In genomic region chr6:71502961-71503360, GRCh38 we compare ENCODE assay signal across 24 cellular contexts.
"Had no signal": no experiment of that assay in that cellular context is flagged by ENCODE, and none has a peak within 500 bp of the region (broad histone marks: within the 10 kb centered on the region; RNA-seq: fewer than 3 reads in every experiment).

No MANE protein-coding gene starts in this region.

- FAIRE-seq: colon, kidney had no signal

- H3K4me1 ChIP-seq: right atrium auricular region, sigmoid colon, testis, tibial nerve, upper lobe of right lung had no signal

- H3K4me3 Mint-ChIP-seq: dendritic cell treated with granulocyte-macrophage colony-stimulating factor and Interleukin-4, amounts not matched to agents 40 ng/mL and 50 ng/mL, for 4 days; effector memory CD8-positive, alpha-beta T cell; natural killer cell treated with Interleukin-12 subunit alpha and Interleukin-12 subunit beta and Interleukin-15 and Interleukin-18, amount 100 ng/mL, for 72 hours; stimulated activated naive B cell treated with anti-CD40 and anti-IgM and Interleukin-4, amounts not matched to agents 10 μg/mL and 1 μg/mL and 100 μg/mL, for 72 hours; stimulated activated naive CD8-positive, alpha-beta T cell treated with anti-CD3 and anti-CD28 coated beads, Interleukin-15, amount 100 ng/mL, for 72 hours had no signal

- H3K27me3 Mint-ChIP-seq: dendritic cell treated with granulocyte-macrophage colony-stimulating factor and Interleukin-4, amounts not matched to agents 40 ng/mL and 50 ng/mL, for 4 days; effector memory CD8-positive, alpha-beta T cell; natural killer cell treated with Interleukin-12 subunit alpha and Interleukin-12 subunit beta and Interleukin-15 and Interleukin-18, amount 100 ng/mL, for 72 hours; stimulated activated naive B cell treated with anti-CD40 and anti-IgM and Interleukin-4, amounts not matched to agents 10 μg/mL and 1 μg/mL and 100 μg/mL, for 72 hours; stimulated activated naive CD8-positive, alpha-beta T cell treated with anti-CD3 and anti-CD28 coated beads, Interleukin-15, amount 100 ng/mL, for 72 hours had no signal

- H3K4me1 Mint-ChIP-seq: stimulated activated naive B cell treated with anti-CD40 and anti-IgM and Interleukin-4, amounts not matched to agents 10 μg/mL and 1 μg/mL and 100 μg/mL, for 72 hours; stimulated activated naive CD8-positive, alpha-beta T cell treated with anti-CD3 and anti-CD28 coated beads, Interleukin-15, amount 100 ng/mL, for 72 hours had no signal

- H3K9me3 ChIP-seq: esophagus muscularis mucosa, right atrium auricular region, sigmoid colon, testis, tibial nerve, upper lobe of right lung had no signal

- H3K36me3 Mint-ChIP-seq: natural killer cell treated with Interleukin-12 subunit alpha and Interleukin-12 subunit beta and Interleukin-15 and Interleukin-18, amount 100 ng/mL, for 72 hours; stimulated activated naive B cell treated with anti-CD40 and anti-IgM and Interleukin-4, amounts not matched to agents 10 μg/mL and 1 μg/mL and 100 μg/mL, for 72 hours had no signal

- H2AFZ ChIP-seq: hepatocyte had no signal

- H3K27ac Mint-ChIP-seq: dendritic cell treated with granulocyte-macrophage colony-stimulating factor and Interleukin-4, amounts not matched to agents 40 ng/mL and 50 ng/mL, for 4 days; effector memory CD8-positive, alpha-beta T cell; natural killer cell treated with Interleukin-12 subunit alpha and Interleukin-12 subunit beta and Interleukin-15 and Interleukin-18, amount 100 ng/mL, for 72 hours; stimulated activated naive B cell treated with anti-CD40 and anti-IgM and Interleukin-4, amounts not matched to agents 10 μg/mL and 1 μg/mL and 100 μg/mL, for 72 hours; stimulated activated naive CD8-positive, alpha-beta T cell treated with anti-CD3 and anti-CD28 coated beads, Interleukin-15, amount 100 ng/mL, for 72 hours had no signal

- H3K4me3 ChIP-seq: esophagus muscularis mucosa, hepatocyte, right atrium auricular region, sigmoid colon, skin epidermis, testis, tibial nerve, upper lobe of right lung had no signal

- H3K27ac ChIP-seq: epithelial cell of prostate, esophagus muscularis mucosa, right atrium auricular region, sigmoid colon, skin epidermis, testis, tibial nerve, upper lobe of right lung had no signal

- H3K36me3 ChIP-seq: esophagus muscularis mucosa, right atrium auricular region, sigmoid colon, tibial nerve, upper lobe of right lung had no signal

- H3K9me3 Mint-ChIP-seq: dendritic cell treated with granulocyte-macrophage colony-stimulating factor and Interleukin-4, amounts not matched to agents 40 ng/mL and 50 ng/mL, for 4 days; stimulated activated naive B cell treated with anti-CD40 and anti-IgM and Interleukin-4, amounts not matched to agents 10 μg/mL and 1 μg/mL and 100 μg/mL, for 72 hours had no signal

- H3K27me3 ChIP-seq: esophagus muscularis mucosa, hepatocyte, right atrium auricular region, sigmoid colon, testis, tibial nerve, upper lobe of right lung had no signal

- DNase-seq: effector memory CD8-positive, alpha-beta T cell; foreskin fibroblast; head of caudate nucleus; kidney; left colon; left ventricle myocardium superior; occipital lobe; posterior cingulate gyrus; sigmoid colon; stimulated activated CD4-positive, alpha-beta T cell treated with anti-CD3 and anti-CD28 coated beads, Interleukin-2, amount 100 ng/mL, for 24 hours; stimulated activated CD4-positive, alpha-beta T cell treated with anti-CD3 and anti-CD28 coated beads, Interleukin-4, amount 100 ng/mL, for 4 hours; stimulated activated naive B cell treated with anti-CD40 and anti-IgM and Interleukin-4, amounts not matched to agents 10 μg/mL and 1 μg/mL and 100 μg/mL, for 72 hours; stimulated activated naive CD8-positive, alpha-beta T cell treated with anti-CD3 and anti-CD28 coated beads, Interleukin-15, amount 100 ng/mL, for 72 hours; testis; upper lobe of right lung had no signal

- ATAC-seq: effector memory CD8-positive, alpha-beta T cell; left colon; left ventricle myocardium superior; natural killer cell treated with Interleukin-12 subunit alpha and Interleukin-12 subunit beta and Interleukin-15 and Interleukin-18, amount 100 ng/mL, for 72 hours; stimulated activated naive B cell treated with anti-CD40 and anti-IgM and Interleukin-4, amounts not matched to agents 10 μg/mL and 1 μg/mL and 100 μg/mL, for 72 hours; stimulated activated naive CD8-positive, alpha-beta T cell treated with anti-CD3 and anti-CD28 coated beads, Interleukin-15, amount 100 ng/mL, for 72 hours; upper lobe of right lung had no signal
